ENCODE assay signal across 33 cellular contexts in the genomic region with DNA sequence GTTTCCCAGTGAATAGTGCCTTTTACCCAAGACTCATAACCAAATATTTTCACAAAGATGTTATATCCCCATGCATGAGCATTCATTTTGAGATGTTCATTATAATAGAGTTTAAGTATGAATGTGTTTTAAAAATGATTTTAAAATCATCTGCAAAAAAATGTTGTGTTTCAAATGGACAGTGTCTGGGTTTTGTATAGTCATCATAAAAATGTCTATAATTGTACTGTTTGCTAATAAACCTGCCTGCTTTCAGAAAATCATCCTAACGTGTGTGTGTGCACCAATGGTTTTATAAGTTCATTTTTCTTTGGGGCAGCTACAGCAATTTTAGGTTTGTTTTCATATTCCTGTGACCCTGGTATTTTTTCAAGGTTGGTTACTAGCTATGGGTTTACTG.
"Had no signal": no experiment of that assay in that cellular context is flagged by ENCODE, and none has a peak within 500 bp of the region (broad histone marks: within the 10 kb centered on the region; RNA-seq: fewer than 3 reads in every experiment).

No MANE protein-coding gene starts in this region.

- H3K27me3 ChIP-seq: adrenal gland, ascending aorta, body of pancreas, brain microvascular endothelial cell, breast epithelium, cardiac muscle cell had no signal

- H3K9me3 ChIP-seq: adrenal gland, ascending aorta, body of pancreas, breast epithelium had no signal

- FAIRE-seq: astrocyte, bronchial epithelial cell had no signal

- H3K36me3 ChIP-seq: adrenal gland, breast epithelium had no signal

- H3K27ac ChIP-seq: adrenal gland, ascending aorta, body of pancreas, brain microvascular endothelial cell, breast epithelium, cardiac muscle cell had no signal

- ATAC-seq: activated naive CD4-positive, alpha-beta T cell treated with anti-CD3 and anti-CD28 coated beads, Interleukin-2, amount 50 U/mL, for 72 hours; activated naive CD8-positive, alpha-beta T cell treated with anti-CD3 and anti-CD28 coated beads, Interleukin-2, amount 50 U/mL, for 24 hours; activated T-cell treated with anti-CD3 and anti-CD28 coated beads, Interleukin-2, amount 50 U/mL, for 4 hours; activated T-cell treated with anti-CD3 and anti-CD28 coated beads, Interleukin-2, amount 50 U/mL, for 72 hours; activated T-helper 17 cell treated with anti-CD3 and anti-CD28 coated beads, Interleukin-2, amount 50 U/mL, for 72 hours; body of pancreas had no signal

- DNase-seq: activated effector memory CD4-positive, alpha-beta T cell treated with anti-CD3 and anti-CD28 coated beads, Interleukin-2, amount 50 U/mL, for 16 hours; activated effector memory CD4-positive, alpha-beta T cell treated with Interleukin-2 at 50 U/mL for 16 hours; activated gamma-delta T cell; activated gamma-delta T cell treated with Interleukin-2 at 50 U/mL for 16 hours; activated naive CD4-positive, alpha-beta T cell; activated naive CD4-positive, alpha-beta T cell treated with anti-CD3 and anti-CD28 coated beads for 36 hours; activated naive CD4-positive, alpha-beta T cell treated with anti-CD3 and anti-CD28 coated beads, Interleukin-2, amount 10 ng/mL, durations not matched to agents 7 days and 5 days; activated naive CD4-positive, alpha-beta T cell treated with anti-CD3 and anti-CD28 coated beads, Interleukin-2, amount 50 U/mL, for 16 hours; activated naive CD4-positive, alpha-beta T cell treated with Interleukin-2 at 50 U/mL for 16 hours; activated naive CD8-positive, alpha-beta T cell treated with anti-CD3 and anti-CD28 coated beads for 36 hours; activated naive CD8-positive, alpha-beta T cell treated with anti-CD3 and anti-CD28 coated beads, Interleukin-2, amount 10 ng/mL, durations not matched to agents 7 days and 5 days; activated naive CD8-positive, alpha-beta T cell treated with anti-CD3 and anti-CD28 coated beads, Interleukin-2, amount 50 U/mL, for 24 hours; activated T-cell treated with anti-CD3 and anti-CD28 coated beads, Interleukin-2, amount 50 U/mL, for 1 hour; activated T-cell treated with anti-CD3 and anti-CD28 coated beads, Interleukin-2, amount 50 U/mL, for 24 hours; activated T-cell treated with anti-CD3 and anti-CD28 coated beads, Interleukin-2, amount 50 U/mL, for 4 hours; activated T-cell treated with anti-CD3 and anti-CD28 coated beads, Interleukin-2, amount 50 U/mL, for 48 hours; activated T-cell treated with anti-CD3 and anti-CD28 coated beads, Interleukin-2, amount 50 U/mL, for 72 hours; adrenal gland; amniotic stem cell; amygdala; anterior cingulate cortex; aorta; body of pancreas; central memory CD4-positive, alpha-beta T cell; cerebellar nuclear complex had no signal

- H3K4me3 ChIP-seq: adrenal gland, ascending aorta, body of pancreas, breast epithelium, cardiac muscle cell had no signal

- H3K4me1 ChIP-seq: ascending aorta, body of pancreas, breast epithelium had no signal
